16 cellular contexts compared by ENCODE assay signal in genomic region chr11:9351956-9352355, GRCh38. TPM values are rescaled to one million over a fixed set of nuclear protein-coding genes. Genes with fewer than 3 reads are reported as not detected.
DNase-seq lines count a peak whose midpoint lies in the region; ATAC-seq and TF ChIP-seq lines count a peak whose summit lies in the region.
"Had no signal": no experiment of that assay in that cellular context is flagged by ENCODE, and none has a peak within 500 bp of the region (broad histone marks: within the 10 kb centered on the region; RNA-seq: fewer than 3 reads in every experiment).

No MANE protein-coding gene starts in this region.

- BruUV-seq in PC-3 (replicated peaks; lab: Mats Ljungman, UMichigan): no TSS peak

- no peak for TF ChIP-seq CTCF in PC-3 (conservative IDR thresholded peaks at IDR 0.05; ENCODE audit: low read depth, low read length)
- TF ChIP-seq CTCF in colonic mucosa (IDR thresholded peaks at IDR 0.05): no peak

- no peaks in the 10 kb centered on the region for H3K9me3 ChIP-seq in PC-3 (ENCODE audit: low read length)
- no peaks in the 10 kb centered on the region for H3K9me3 ChIP-seq in colonic mucosa

- DNase-seq in ELR (ENCODE audit: low read depth): peak; percentile 75
- peak; percentile 37 for DNase-seq in PC-3
- DNase-seq in epithelial cell of prostate (ENCODE audit: low read depth, low spot score): peak; percentile 79
- DNase-seq in renal cortical epithelial cell (ENCODE audit: low read depth): peak; percentile 39
- no peak for DNase-seq in colonic mucosa
- DNase-seq in C1 segment of cervical spinal cord (lab: John Stamatoyannopoulos, UW): no peak
- DNase-seq: NCI-H1092; NCI-H1694; NCI-H2107; NCI-H69; NK-92 treated with Interleukin-12 subunit alpha and Interleukin-12 subunit beta, amount 100 ng/mL, for 24 hours; OCI-M1 had no signal

- H3K27me3 ChIP-seq in PC-3 (ENCODE audit: low read length) (no peaks in the 10 kb centered on the region), colonic mucosa (no peaks in the 10 kb centered on the region)

- CTCF ChIA-PET in PC-3 (lab: Charles Lee): no interaction called here

- H3K79me2 ChIP-seq in PC-3 (ENCODE audit: low read length): no peaks in the 10 kb centered on the region

- intact Hi-C loops in PC-3 (cut with micrococcal nuclease): no loop called here
- intact Hi-C loops in colonic mucosa (cut with DNase I): no loop called here

- no peak overlapping the region for H2AFZ ChIP-seq in PC-3 (ENCODE audit: low read length)

- H3K4me1 ChIP-seq in PC-3 (ENCODE audit: insufficient read depth, low read length) (no peaks in the 10 kb centered on the region), colonic mucosa (no peaks in the 10 kb centered on the region)

- no peaks in the 10 kb centered on the region for H3K9me2 ChIP-seq in PC-3 (replicated peaks; ENCODE audit: low read length)

- H4K20me1 ChIP-seq in PC-3 (ENCODE audit: low read length): no peaks in the 10 kb centered on the region

- no peaks in the 10 kb centered on the region for H3F3A ChIP-seq in PC-3 (ENCODE audit: low read length, unreplicated experiment)

- H3K9ac ChIP-seq in PC-3 (ENCODE audit: low read length) (no peak overlapping the region), colonic mucosa (ENCODE audit: low read depth in 2 of 2, low read length in 2 of 2) (no peak overlapping the region)

- H3K36me3 ChIP-seq in PC-3 (ENCODE audit: low read depth, low read length) (no peaks in the 10 kb centered on the region), colonic mucosa (no peaks in the 10 kb centered on the region)

- H3K27ac ChIP-seq in PC-3 (ENCODE audit: low read length) (no peak overlapping the region), epithelial cell of prostate (peak overlapping the region; percentile 40), colonic mucosa (no peak overlapping the region)

- no peak overlapping the region for H3K4me3 ChIP-seq in PC-3 (ENCODE audit: low read length)
- H3K4me3 ChIP-seq in colonic mucosa: no peak overlapping the region
- H3K4me3 ChIP-seq: GM12878, K562 had no signal

- ATAC-seq in PC-3 (peak; percentile 20; the same call in 1 of the 2 replicates), HG03196 (IDR thresholded peaks at IDR 0.05; ENCODE audit: unreplicated experiment) (no peak)
- ATAC-seq: GM12878, K562, SK-N-SH treated with all-trans-retinoic acid at 6 μM for 48 hours had no signal

- no peak overlapping the region for H3K4me2 ChIP-seq in PC-3 (ENCODE audit: low read length)

- POLR2A ChIA-PET in PC-3 (lab: Charles Lee; ENCODE audit: unreplicated experiment): no interaction called here

RNA-seq across cellular contexts. Expression of gene IPO7, which starts 32.5 kb away (rescaled TPM):
- total RNA-seq in PC-3 (2014; rRNA removed) (78.9 and 109 TPM in 2 replicates), renal cortical epithelial cell (129 and 159 TPM in 2 replicates), colonic mucosa (100 to 1,000 TPM in 1 of 2 donors, 10 to 100 TPM in 1; 80.8 to 103 TPM)

RNA-seq across cellular contexts. Expression of gene TMEM41B, which starts 37.6 kb away (rescaled TPM):
- total RNA-seq in PC-3 (2014; rRNA removed): 83.6 and 87.6 TPM in 2 replicates
- total RNA-seq in renal cortical epithelial cell: 32.6 and 81.1 TPM in 2 replicates
- total RNA-seq in colonic mucosa: 10 to 100 TPM; 41.7 to 64.5 TPM

Comparison
In these comparisons a context has a peak if more than half of its experiments do, and no peak if none do; other contexts are left out.
1. DNase-seq: peak in ELR (single experiment), PC-3 (single experiment), epithelial cell of prostate (single experiment) and renal cortical epithelial cell (single experiment); none in colonic mucosa (single experiment) and C1 segment of cervical spinal cord (0 of 14).